ENCODE assay signal across 14 cellular contexts in genomic region chr1:19055001-19055400, GRCh38.
DNase-seq lines count a peak whose midpoint lies in the region; ATAC-seq and TF ChIP-seq lines count a peak whose summit lies in the region.
"Had no signal": no experiment of that assay in that cellular context is flagged by ENCODE, and none has a peak within 500 bp of the region (broad histone marks: within the 10 kb centered on the region; RNA-seq: fewer than 3 reads in every experiment).

No MANE protein-coding gene starts in this region.

- H3F3A ChIP-seq in PC-9 (ENCODE audit: insufficient read depth, low read depth) = no peaks in the 10 kb centered on the region

- H3K9me2 ChIP-seq in PC-9 (ENCODE audit: insufficient read depth) = no peaks in the 10 kb centered on the region

- H3K27me3 ChIP-seq in heart left ventricle (peaks cover 0 to 55% (median 20%) of the 10 kb centered on the region in 9 donors), right atrium auricular region (no peaks in the 10 kb centered on the region), A673 (replicated peaks; ENCODE audit: insufficient read depth, low read depth, low read length, poor library complexity) (no peaks in the 10 kb centered on the region), suprapubic skin (peaks cover 47% of the 10 kb centered on the region), PC-9 (ENCODE audit: insufficient read depth, low read depth) (no peaks in the 10 kb centered on the region)

- TF ChIP-seq POLR2A in heart left ventricle (IDR thresholded peaks at IDR 0.05) = no peak
- TF ChIP-seq POLR2A in suprapubic skin (IDR thresholded peaks at IDR 0.05) = no peak

- peaks cover 0 to 12% (median 0%) of the 10 kb centered on the region in 12 donors for H3K4me1 ChIP-seq in heart left ventricle
- no peaks in the 10 kb centered on the region for H3K4me1 ChIP-seq in right atrium auricular region
- H3K4me1 ChIP-seq in A673 (ENCODE audit: insufficient read depth, low read length, poor library complexity, severe bottlenecking) = peaks cover 36% of the 10 kb centered on the region
- H3K4me1 ChIP-seq in suprapubic skin = peaks cover 34% of the 10 kb centered on the region
- no peaks in the 10 kb centered on the region for H3K4me1 ChIP-seq in PC-9 (replicated peaks; ENCODE audit: insufficient read depth)

- intact Hi-C loops in heart left ventricle (cut with DNase I) (loop anchor here in 1 of 10 donors (10.0 kb wide), 1 partner anchor 100 kb away; the partner anchor contains the start of gene IFFO2), A673 (cut with micrococcal nuclease; ENCODE audit: unreplicated experiment) (no loop called here), PC-9 (cut with micrococcal nuclease; ENCODE audit: unreplicated experiment) (no loop called here)

- H3K4me3 ChIP-seq in heart left ventricle (peak overlapping the region in 3 of 12 donors; percentile 4 to 16 (median 11)), right atrium auricular region (no peak overlapping the region), A673 (ENCODE audit: low read depth, low read length, poor library complexity, severe bottlenecking) (no peak overlapping the region), suprapubic skin (no peak overlapping the region), PC-9 (no peak overlapping the region)
- H3K4me3 ChIP-seq: GM23338 had no signal

- TF ChIP-seq EP300 in suprapubic skin (IDR thresholded peaks at IDR 0.05) = no peak

- H3K79me2 ChIP-seq in PC-9 (ENCODE audit: low read depth) = no peaks in the 10 kb centered on the region

- H2AFZ ChIP-seq in PC-9 = no peak overlapping the region
- H2AFZ ChIP-seq: GM23338 had no signal

- ATAC-seq in heart left ventricle = peak in 3 of 4 donors; percentile 19 to 70 (median 44)
- ATAC-seq in HG03025 (IDR thresholded peaks at IDR 0.05; ENCODE audit: low FRiP score, unreplicated experiment) = no peak

- H3K27ac ChIP-seq in heart left ventricle (peak overlapping the region in 5 of 12 donors; percentile 37 to 43 (median 38)), right atrium auricular region (no peak overlapping the region), A673 (ENCODE audit: low read depth, low read length, poor library complexity, severe bottlenecking) (peak overlapping the region; percentile 69), suprapubic skin (peak overlapping the region; percentile 24), PC-9 (no peak overlapping the region)
- H3K27ac ChIP-seq: 22Rv1 had no signal

- 29 to 47% (median 37%) methylated on average over 10 to 11 of the region's 11 CpGs for WGBS in heart left ventricle, 4 donors
- 46% methylated on average over 11 of the region's 11 CpGs for WGBS in suprapubic skin

- POLR2A ChIA-PET in A673 (lab: Charles Lee; ENCODE audit: low non-redundant PET) = no interaction called here
- POLR2A ChIA-PET in PC-9 (lab: Charles Lee; ENCODE audit: unreplicated experiment) = interaction anchor here (0.6 kb wide), 1 partner anchor 37 kb away, joined by 3 read pairs; no protein-coding TSS in a partner anchor

- CTCF ChIA-PET in A673 (lab: Charles Lee) = interaction anchor here (1.8 kb wide), 1 partner anchor 142 kb away, joined by 6 read pairs; no protein-coding TSS in a partner anchor
- CTCF ChIA-PET in PC-9 (lab: Charles Lee) = interaction anchor here (0.6 kb wide), 1 partner anchor 107 kb away, joined by 3 read pairs; no protein-coding TSS in a partner anchor

- no peak overlapping the region for H3K4me2 ChIP-seq in PC-9
- H3K4me2 ChIP-seq: GM23338 had no signal

- BruUV-seq in A673 (replicated peaks; lab: Mats Ljungman, UMichigan) = no TSS peak
- no TSS peak for BruUV-seq in PC-9 (replicated peaks; lab: Mats Ljungman, UMichigan)

- no peaks in the 10 kb centered on the region for H4K20me1 ChIP-seq in PC-9 (ENCODE audit: insufficient read depth)

- H3K9me3 ChIP-seq in heart left ventricle = no peaks in the 10 kb centered on the region
- no peaks in the 10 kb centered on the region for H3K9me3 ChIP-seq in right atrium auricular region
- no peaks in the 10 kb centered on the region for H3K9me3 ChIP-seq in A673 (ENCODE audit: low read depth, low read length, poor library complexity, severe bottlenecking)
- H3K9me3 ChIP-seq in suprapubic skin = no peaks in the 10 kb centered on the region
- H3K9me3 ChIP-seq in PC-9 (ENCODE audit: insufficient read depth, low read depth) = no peaks in the 10 kb centered on the region

- DNase-seq in heart left ventricle = no peak
- DNase-seq in right atrium auricular region (ENCODE audit: low spot score) = no peak
- peak; percentile 60 for DNase-seq in A673 (ENCODE audit: low spot score)
- peak; percentile 43 for DNase-seq in left kidney (ENCODE audit: low read depth, low spot score)
- no peak for DNase-seq in suprapubic skin (ENCODE audit: low spot score in 2 of 2)
- DNase-seq in PC-9 = no peak
- DNase-seq: AML-193; C1 segment of cervical spinal cord; CD4-positive, alpha-beta memory T cell; DMS79; H9 had no signal

- H3K36me3 ChIP-seq in heart left ventricle = no peaks in the 10 kb centered on the region
- no peaks in the 10 kb centered on the region for H3K36me3 ChIP-seq in right atrium auricular region
- no peaks in the 10 kb centered on the region for H3K36me3 ChIP-seq in A673 (ENCODE audit: insufficient read depth, low read length, poor library complexity, severe bottlenecking)
- H3K36me3 ChIP-seq in suprapubic skin = no peaks in the 10 kb centered on the region
- no peaks in the 10 kb centered on the region for H3K36me3 ChIP-seq in PC-9 (ENCODE audit: low read depth)

- TF ChIP-seq CTCF in heart left ventricle (IDR thresholded peaks at IDR 0.05) = no peak
- no peak for TF ChIP-seq CTCF in right atrium auricular region (IDR thresholded peaks at IDR 0.05)
- TF ChIP-seq CTCF in A673 (conservative IDR thresholded peaks at IDR 0.05; ENCODE audit: low read depth, low read length) = no peak
- TF ChIP-seq CTCF in suprapubic skin (IDR thresholded peaks at IDR 0.05) = no peak
- TF ChIP-seq CTCF in PC-9 (conservative IDR thresholded peaks at IDR 0.05) = no peak

Comparison
In these comparisons a context has a peak if more than half of its experiments do, and no peak if none do; other contexts are left out.
1. DNase-seq: peak in A673 (single experiment) and left kidney (single experiment); none in heart left ventricle (0 of 5), right atrium auricular region (single experiment), suprapubic skin (0 of 2) and PC-9 (0 of 2).
2. H3K27ac ChIP-seq: peak in A673 (single experiment) and suprapubic skin (single experiment); none in right atrium auricular region (0 of 2) and PC-9 (single experiment).